In the genomic region with DNA sequence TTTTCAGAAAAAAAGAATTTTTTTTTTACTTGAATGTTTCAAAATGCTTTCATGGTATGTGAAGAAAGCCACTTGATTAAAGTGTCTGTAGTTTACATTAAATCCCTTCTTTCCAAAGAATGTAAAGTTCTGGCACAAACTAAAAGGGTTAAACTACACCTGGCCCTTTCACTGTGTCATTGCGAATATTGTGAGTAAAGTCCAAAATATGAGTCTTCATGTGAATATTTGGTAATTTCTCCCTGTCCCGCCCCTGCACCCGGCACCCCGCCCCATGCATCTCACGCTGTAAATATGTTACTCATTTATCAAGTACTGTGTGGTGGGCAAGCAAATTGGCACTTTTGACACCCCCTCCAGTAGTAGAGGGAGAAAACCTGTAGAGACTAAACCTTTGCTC, we compare ENCODE assay signal across 19 cellular contexts.
"Had no signal": no experiment of that assay in that cellular context is flagged by ENCODE, and none has a peak within 500 bp of the region (broad histone marks: within the 10 kb centered on the region; RNA-seq: fewer than 3 reads in every experiment).

No MANE protein-coding gene starts in this region.

- H3K9me3 ChIP-seq: adrenal gland, ascending aorta, heart left ventricle, mucosa of descending colon, thyroid gland had no signal

- H3K27ac ChIP-seq: adrenal gland, ascending aorta, thyroid gland had no signal

- H3K4me3 ChIP-seq: adrenal gland, ascending aorta, heart left ventricle, mucosa of descending colon, thyroid gland had no signal

- H3K4me1 ChIP-seq: adrenal gland, ascending aorta had no signal

- H3K36me3 Mint-ChIP-seq: activated naive CD4-positive, alpha-beta T cell treated with anti-CD3 and anti-CD28 coated beads, Interleukin-2, amount 50 U/mL, for 72 hours; WTC11 had no signal

- H3K9me3 Mint-ChIP-seq: activated naive CD4-positive, alpha-beta T cell treated with anti-CD3 and anti-CD28 coated beads, Interleukin-2, amount 50 U/mL, for 72 hours; central memory CD8-positive, alpha-beta T cell; effector memory CD8-positive, alpha-beta T cell; WTC11 had no signal

- DNase-seq: activated T-cell treated with anti-CD3 and anti-CD28 coated beads, Interleukin-2, amount 50 U/mL, for 1 hour; adrenal gland; effector memory CD8-positive, alpha-beta T cell; heart left ventricle; mesenchymal stem cell; mucosa of descending colon; nephron progenitor cell; posterior cingulate gyrus; stimulated activated CD4-positive, alpha-beta T cell treated with anti-CD3 and anti-CD28 coated beads, Interleukin-2, amount 100 ng/mL, for 48 hours; stimulated activated naive CD4-positive, alpha-beta T cell; T-helper 1 cell; T-helper 9 cell; thyroid gland had no signal

- H3K27me3 ChIP-seq: adrenal gland, ascending aorta, heart left ventricle, thyroid gland had no signal

- H3K27ac Mint-ChIP-seq: activated naive CD4-positive, alpha-beta T cell treated with anti-CD3 and anti-CD28 coated beads, Interleukin-2, amount 50 U/mL, for 72 hours; activated T-helper 17 cell treated with anti-CD3 and anti-CD28 coated beads, Interleukin-2, amount 50 U/mL, for 72 hours; effector memory CD8-positive, alpha-beta T cell; nephron progenitor cell; WTC11 had no signal

- H3K36me3 ChIP-seq: adrenal gland, ascending aorta, heart left ventricle, thyroid gland had no signal

- H3K4me3 Mint-ChIP-seq: activated T-helper 17 cell treated with anti-CD3 and anti-CD28 coated beads, Interleukin-2, amount 50 U/mL, for 72 hours; central memory CD8-positive, alpha-beta T cell; effector memory CD8-positive, alpha-beta T cell; nephron progenitor cell; WTC11 had no signal

- ATAC-seq: activated naive CD4-positive, alpha-beta T cell treated with anti-CD3 and anti-CD28 coated beads, Interleukin-2, amount 50 U/mL, for 72 hours; activated T-helper 17 cell treated with anti-CD3 and anti-CD28 coated beads, Interleukin-2, amount 50 U/mL, for 72 hours; effector memory CD8-positive, alpha-beta T cell; heart left ventricle; mucosa of descending colon; sciatic nerve; WTC11 had no signal
